8 cellular contexts compared by ENCODE assay signal in genomic region chr6:1792989-1793388, GRCh38.
DNase-seq lines count a peak whose midpoint lies in the region; ATAC-seq and TF ChIP-seq lines count a peak whose summit lies in the region.

No MANE protein-coding gene starts in this region.

- no peak overlapping the region for H3K27ac Mint-ChIP-seq in activated B cell treated with CpG ODN at 0.5 μM for 24 hours

- H3K9ac ChIP-seq in Karpas-422 (ENCODE audit: low read length): no peak overlapping the region

- H3K27me3 ChIP-seq in Karpas-422 (ENCODE audit: low read length): no peaks in the 10 kb centered on the region

- no peaks in the 10 kb centered on the region for H3K9me2 ChIP-seq in Karpas-422 (replicated peaks; ENCODE audit: insufficient read depth, low read length)

- ATAC-seq in activated B cell treated with CpG ODN at 0.5 μM for 24 hours (ENCODE audit: low read depth) (peak; percentile 60), GM21786 (IDR thresholded peaks at IDR 0.05; ENCODE audit: unreplicated experiment) (no peak)

- no peaks in the 10 kb centered on the region for H3K9me3 Mint-ChIP-seq in activated B cell treated with CpG ODN at 0.5 μM for 24 hours

- DNase-seq in NCI-H510A treated with DMSO at 0.1 percent for 48 hours (lab: John Stamatoyannopoulos, UW): peak; percentile 4
- no peak for DNase-seq in NCI-H510A (lab: John Stamatoyannopoulos, UW)
- peak; percentile 63 for DNase-seq in Karpas-422
- DNase-seq in activated B cell treated with CpG ODN at 0.5 μM for 24 hours: no peak
- peak; percentile 30 for DNase-seq in myocyte (ENCODE audit: low read depth)
- DNase-seq in NCI-H1930 (lab: John Stamatoyannopoulos, UW): no peak
- no peak for DNase-seq in AG08396 (ENCODE audit: low spot score)

- no peak overlapping the region for H3K4me3 ChIP-seq in Karpas-422 (ENCODE audit: low read length)

- POLR2A ChIA-PET in activated B cell treated with CpG ODN at 0.5 μM for 24 hours (lab: Charles Lee): no interaction called here

- H3K4me1 Mint-ChIP-seq in activated B cell treated with CpG ODN at 0.5 μM for 24 hours: peaks cover 14% of the 10 kb centered on the region

- no peak overlapping the region for H3K27ac ChIP-seq in Karpas-422 (ENCODE audit: low read length)

- CTCF ChIA-PET in activated B cell treated with CpG ODN at 0.5 μM for 24 hours (lab: Charles Lee): no interaction called here

- H3K36me3 Mint-ChIP-seq in activated B cell treated with CpG ODN at 0.5 μM for 24 hours (ENCODE audit: low read depth): no peaks in the 10 kb centered on the region

- intact Hi-C loops in activated B cell treated with CpG ODN at 0.5 μM for 24 hours (cut with micrococcal nuclease): loop anchor here (1.0 to 2.0 kb wide), 3 partner anchors 182 to 404 kb away; no protein-coding TSS in a partner anchor

- H3K27me3 Mint-ChIP-seq in activated B cell treated with CpG ODN at 0.5 μM for 24 hours: no peaks in the 10 kb centered on the region

- H3K4me2 ChIP-seq in Karpas-422 (ENCODE audit: low read depth, low read length, poor library complexity, severe bottlenecking): no peak overlapping the region

- no peak overlapping the region for H3K4me3 Mint-ChIP-seq in activated B cell treated with CpG ODN at 0.5 μM for 24 hours

- 0 out of 2 replicates have a peak, but pooled peaks cover 3% of the 10 kb centered on the region for H4K20me1 ChIP-seq in Karpas-422 (ENCODE audit: insufficient read depth, low read depth, low read length)

- H3K9me3 ChIP-seq in Karpas-422 (ENCODE audit: low read length): no peaks in the 10 kb centered on the region

- no peaks in the 10 kb centered on the region for H3K79me2 ChIP-seq in Karpas-422 (ENCODE audit: low read length)

- no peaks in the 10 kb centered on the region for H3K4me1 ChIP-seq in Karpas-422 (ENCODE audit: low read length)

- no peaks in the 10 kb centered on the region for H3K36me3 ChIP-seq in Karpas-422 (ENCODE audit: insufficient read depth, low read length)

- no peak overlapping the region for H2AFZ ChIP-seq in Karpas-422 (ENCODE audit: low read length)

- no peak for TF ChIP-seq CTCF in activated B cell treated with CpG ODN at 0.5 μM for 24 hours (IDR thresholded peaks at IDR 0.05)

Comparison
In these comparisons a context has a peak if more than half of its experiments do, and no peak if none do; other contexts are left out.
1. DNase-seq: peak in NCI-H510A treated with DMSO at 0.1 percent for 48 hours (single experiment), Karpas-422 (single experiment) and myocyte (single experiment); none in NCI-H510A (single experiment), activated B cell treated with CpG ODN at 0.5 μM for 24 hours (single experiment), NCI-H1930 (0 of 2) and AG08396 (single experiment).